ENCODE assay signal across 20 cellular contexts in the genomic region with DNA sequence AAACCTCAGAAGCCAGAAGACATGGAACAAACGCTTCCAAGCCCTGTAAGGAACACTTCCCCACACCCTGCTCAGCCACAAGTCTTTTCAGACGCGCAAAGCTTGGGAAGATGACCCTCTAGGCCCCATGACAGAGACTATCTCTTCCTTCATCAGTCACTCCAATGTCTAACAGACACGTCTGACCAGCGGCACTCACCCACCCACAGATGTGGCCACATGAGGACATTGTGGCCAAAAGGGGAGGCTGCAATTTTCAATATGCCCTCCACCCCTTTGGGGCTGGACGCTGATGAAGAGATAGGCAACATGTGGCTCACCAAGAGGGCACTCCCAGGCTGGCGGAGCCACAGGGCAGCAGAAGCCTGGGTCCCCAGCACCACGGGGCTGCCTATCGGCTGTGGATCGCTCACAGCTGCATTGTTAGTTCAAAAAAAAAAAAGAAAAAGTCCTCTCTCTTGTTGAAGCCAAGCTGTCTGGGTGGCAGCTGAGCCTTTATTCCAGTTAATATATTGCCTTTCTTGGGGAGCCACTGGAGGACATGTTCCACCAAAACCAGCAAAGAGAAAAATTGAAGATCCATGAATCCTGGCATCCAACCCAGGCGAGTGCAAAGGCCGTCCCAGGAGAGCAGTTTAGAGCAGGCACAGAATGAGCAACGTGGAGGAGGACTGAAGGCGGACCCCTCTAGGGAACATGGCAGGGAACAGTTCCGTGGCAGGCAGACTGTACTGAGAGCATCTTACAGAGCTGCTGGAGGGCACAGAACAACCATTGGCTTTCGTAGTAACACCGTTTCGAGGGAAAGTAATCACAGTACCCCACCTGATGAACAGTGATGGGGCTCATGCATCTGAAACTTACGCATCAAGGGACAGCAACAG.
"Had no signal": no experiment of that assay in that cellular context is flagged by ENCODE, and none has a peak within 500 bp of the region (broad histone marks: within the 10 kb centered on the region; RNA-seq: fewer than 3 reads in every experiment).

No MANE protein-coding gene starts in this region.

- H3K4me3 ChIP-seq: left ventricle myocardium inferior, pancreas, skin epidermis, thyroid gland had no signal

- FAIRE-seq: astrocyte, frontal cortex, pancreas had no signal

- H3K4me1 ChIP-seq: pancreas, thyroid gland had no signal

- ATAC-seq: activated T-cell treated with anti-CD3 and anti-CD28 coated beads, Interleukin-2, amount 50 U/mL, for 4 hours; pancreas; right cardiac atrium had no signal

- H3K27me3 ChIP-seq: pancreas, thyroid gland had no signal

- H3K36me3 ChIP-seq: pancreas, thyroid gland had no signal

- DNase-seq: activated CD4-positive, alpha-beta T cell treated with anti-CD3 and anti-CD28 coated beads for 1 hour; activated CD4-positive, alpha-beta T cell treated with anti-CD3 and anti-CD28 coated beads, Interleukin-2, amount 50 U/mL, for 1 hour; activated naive CD4-positive, alpha-beta T cell treated with Interleukin-2 at 50 U/mL for 16 hours; activated naive CD8-positive, alpha-beta T cell treated with anti-CD3 and anti-CD28 coated beads for 36 hours; activated T-cell treated with anti-CD3 and anti-CD28 coated beads, Interleukin-2, amount 50 U/mL, for 4 hours; central memory CD4-positive, alpha-beta T cell; effector memory CD4-positive, alpha-beta T cell; hypothalamus; left ventricle myocardium inferior; nephron progenitor cell; pancreas; right cardiac atrium; stimulated activated CD4-positive, alpha-beta T cell treated with anti-CD3 and anti-CD28 coated beads, Interleukin-1b, Interleukin-23, amount 100 ng/mL, for 48 hours; substantia nigra; T1000; thyroid gland had no signal

- H3K27ac ChIP-seq: left ventricle myocardium inferior, pancreas, thyroid gland, VCaP had no signal

- H3K9me3 ChIP-seq: left ventricle myocardium inferior, pancreas, thyroid gland had no signal
